In genomic region chr4:168848977-168849687, GRCh38 we compare ENCODE assay signal across 11 cellular contexts.
DNase-seq lines count a peak whose midpoint lies in the region; TF ChIP-seq lines count a peak whose summit lies in the region.
"Had no signal": no experiment of that assay in that cellular context is flagged by ENCODE, and none has a peak within 500 bp of the region (broad histone marks: within the 10 kb centered on the region; RNA-seq: fewer than 3 reads in every experiment).

No MANE protein-coding gene starts in this region.

- H3K9ac ChIP-seq in parathyroid adenoma: no peak overlapping the region

- TF ChIP-seq CTCF in fibroblast of the aortic adventitia (IDR thresholded peaks at IDR 0.05; ENCODE audit: insufficient read depth, low read length): no peak
- no peak for TF ChIP-seq CTCF in parathyroid adenoma (IDR thresholded peaks at IDR 0.05)

- peak overlapping the region; percentile 57 for H3K27ac ChIP-seq in SJCRH30
- no peak overlapping the region for H3K27ac ChIP-seq in parathyroid adenoma
- no peak overlapping the region for H3K27ac ChIP-seq in effector memory CD4-positive, alpha-beta T cell (ENCODE audit: insufficient read depth, low read length, poor library complexity, severe bottlenecking)

- H3K4me1 ChIP-seq in SJCRH30: peaks cover 37% of the 10 kb centered on the region
- peaks cover 2% of the 10 kb centered on the region for H3K4me1 ChIP-seq in parathyroid adenoma
- no peaks in the 10 kb centered on the region for H3K4me1 ChIP-seq in effector memory CD4-positive, alpha-beta T cell (ENCODE audit: control insufficient read depth, insufficient read depth, low read length, poor library complexity, severe bottlenecking)

- no peaks in the 10 kb centered on the region for H3K27me3 ChIP-seq in SJCRH30
- no peaks in the 10 kb centered on the region for H3K27me3 ChIP-seq in parathyroid adenoma (ENCODE audit: control insufficient read depth, insufficient read depth, low read length)
- no peaks in the 10 kb centered on the region for H3K27me3 ChIP-seq in effector memory CD4-positive, alpha-beta T cell (replicated peaks; ENCODE audit: control insufficient read depth, insufficient read depth, low read length, poor library complexity, severe bottlenecking)

- H2AFZ ChIP-seq in parathyroid adenoma: no peak overlapping the region

- H3K4me2 ChIP-seq in parathyroid adenoma (ENCODE audit: low read length): peak overlapping the region; percentile 35

- peaks cover 6% of the 10 kb centered on the region for H3K79me2 ChIP-seq in parathyroid adenoma

- H3K9me3 ChIP-seq in SJCRH30 (replicated peaks) (no peaks in the 10 kb centered on the region), parathyroid adenoma (ENCODE audit: control insufficient read depth, low read length) (no peaks in the 10 kb centered on the region)
- no peaks in the 10 kb centered on the region for H3K9me3 ChIP-seq in effector memory CD4-positive, alpha-beta T cell (ENCODE audit: control insufficient read depth, low read length)

- DNase-seq in COLO829 (ENCODE audit: low spot score) (peak; percentile 82), SJCRH30 (peak; percentile 30 to 60), fibroblast of the aortic adventitia (ENCODE audit: low read depth) (peak; percentile 81), NCI-H524 treated with DMSO at 0.1 percent for 48 hours (lab: John Stamatoyannopoulos, UW) (no peak), NCI-H1105 treated with DMSO at 0.1 percent for 48 hours (lab: John Stamatoyannopoulos, UW) (no peak)
- DNase-seq in effector memory CD4-positive, alpha-beta T cell: no peak
- no peak for DNase-seq in stimulated activated CD4-positive, alpha-beta T cell treated with anti-CD3 and anti-CD28 coated beads, Interleukin-2, amount 100 ng/mL, for 24 hours
- DNase-seq: DMS79; effector memory CD8-positive, alpha-beta T cell; NCI-H526 had no signal

- H3K4me3 ChIP-seq in SJCRH30: no peak overlapping the region
- peak overlapping the region; percentile 26 for H3K4me3 ChIP-seq in fibroblast of the aortic adventitia (ENCODE audit: low read depth, low read length)
- no peak overlapping the region for H3K4me3 ChIP-seq in parathyroid adenoma (ENCODE audit: low read depth, low read length)
- no peak overlapping the region for H3K4me3 ChIP-seq in effector memory CD4-positive, alpha-beta T cell (ENCODE audit: insufficient read depth, low read depth, low read length, poor library complexity, severe bottlenecking)

- H3K36me3 ChIP-seq in SJCRH30: peaks cover 12% of the 10 kb centered on the region
- H3K36me3 ChIP-seq in parathyroid adenoma (ENCODE audit: control insufficient read depth, insufficient read depth, low read length): no peaks in the 10 kb centered on the region
- no peaks in the 10 kb centered on the region for H3K36me3 ChIP-seq in effector memory CD4-positive, alpha-beta T cell (ENCODE audit: control insufficient read depth, insufficient read depth, low read length)

Comparison
In these comparisons a context has a peak if more than half of its experiments do, and no peak if none do; other contexts are left out.
1. DNase-seq: peak in COLO829 (single experiment), SJCRH30 (2 of 2) and fibroblast of the aortic adventitia (single experiment); none in NCI-H524 treated with DMSO at 0.1 percent for 48 hours (single experiment), effector memory CD4-positive, alpha-beta T cell (0 of 3), stimulated activated CD4-positive, alpha-beta T cell treated with anti-CD3 and anti-CD28 coated beads, Interleukin-2, amount 100 ng/mL, for 24 hours (0 of 2) and NCI-H1105 treated with DMSO at 0.1 percent for 48 hours (single experiment).